1 cellular context compared by ENCODE assay signal in genomic region chr17:31561469-31562412, GRCh38.
TF ChIP-seq lines count a peak whose summit lies in the region.

No MANE protein-coding gene starts in this region.

TF ChIP-seq in HepG2, 621 proteins besides CTCF, POLR2A, EP300 and RAD21 (continued from another document):
- TF ChIP-seq HNF1A (IDR thresholded peaks at IDR 0.05; ENCODE audit: low read depth) (peak; percentile 64), HNF1A (CRISPR knock-in tag; IDR thresholded peaks at IDR 0.05; ENCODE audit: borderline replicate concordance) (no peak), PHF8 (CRISPR knock-in tag; IDR thresholded peaks at IDR 0.05) (peak; percentile 7; the same call in 1 of the 2 replicates), NFE2L1 (CRISPR knock-in tag; IDR thresholded peaks at IDR 0.05; ENCODE audit: borderline replicate concordance) (no peak), ZSCAN25 (CRISPR knock-in tag; IDR thresholded peaks at IDR 0.05) (no peak), KDM5B (CRISPR knock-in tag; IDR thresholded peaks at IDR 0.05; ENCODE audit: borderline replicate concordance) (0 out of 2 replicates have a peak, but pooled peaks have one; percentile 4), ARID4A (CRISPR knock-in tag; IDR thresholded peaks at IDR 0.05; ENCODE audit: borderline replicate concordance) (no peak), SOX5 (CRISPR knock-in tag; IDR thresholded peaks at IDR 0.05; ENCODE audit: borderline replicate concordance) (no peak), MED1 (CRISPR knock-in tag; IDR thresholded peaks at IDR 0.05) (0 out of 2 replicates have a peak, but pooled peaks have one; percentile 13), ZNF556 (CRISPR knock-in tag; IDR thresholded peaks at IDR 0.05; ENCODE audit: borderline replicate concordance) (peak; percentile 48; the same call in 1 of the 2 replicates), FOSL2 (CRISPR knock-in tag; IDR thresholded peaks at IDR 0.05) (peak; percentile 32), ZNF263 (CRISPR knock-in tag; IDR thresholded peaks at IDR 0.05) (peak; percentile 67), ZNF879 (CRISPR knock-in tag; IDR thresholded peaks at IDR 0.05) (peak; percentile 2; the same call in 1 of the 2 replicates)
TF ChIP-seq in HepG2: peak in this region for 9.
